Comparison of ENCODE assay signal across 14 cellular contexts in the genomic region with DNA sequence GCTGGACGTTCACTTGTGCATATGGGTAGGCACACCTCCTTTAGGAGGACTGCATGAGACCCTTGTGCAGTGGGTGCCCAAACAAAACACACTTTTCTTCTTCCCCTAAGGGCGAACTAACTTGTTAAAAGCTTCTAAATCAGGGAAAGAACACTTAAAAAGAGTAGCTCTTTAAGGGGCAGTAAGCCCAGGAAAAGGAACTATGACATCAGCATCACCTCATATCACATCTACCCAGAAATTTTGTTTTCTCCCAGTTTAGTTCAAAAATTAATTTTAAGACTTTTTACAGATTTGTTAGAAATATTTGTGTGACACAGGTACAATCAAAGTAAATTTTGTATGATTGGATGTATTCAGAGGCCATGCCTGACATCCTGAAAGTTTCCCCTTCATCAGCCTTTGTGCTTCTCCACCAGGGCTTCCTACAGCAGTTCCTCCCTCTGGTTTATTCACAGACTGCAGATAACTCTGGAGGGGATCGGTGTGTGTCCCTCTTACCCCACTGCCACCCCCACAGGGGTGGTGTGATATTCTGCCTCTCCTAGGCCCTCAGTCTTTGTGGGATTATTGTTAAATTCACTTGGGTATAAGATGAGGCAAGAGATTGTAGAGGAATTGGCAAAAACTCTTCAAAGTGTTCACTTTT. TPM values are rescaled to one million over a fixed set of nuclear protein-coding genes. Genes with fewer than 3 reads are reported as not detected.
A peak's percentile ranks its signal among the peaks of the same experiment; 100 is the strongest.
DNase-seq lines count a peak whose midpoint lies in the region; ATAC-seq and TF ChIP-seq lines count a peak whose summit lies in the region.
"Had no signal": no experiment of that assay in that cellular context is flagged by ENCODE, and none has a peak within 500 bp of the region (broad histone marks: within the 10 kb centered on the region; RNA-seq: fewer than 3 reads in every experiment).

No MANE protein-coding gene starts in this region.

- peaks cover 70 to 74% of the 10 kb centered on the region in 2 donors for H3K36me3 Mint-ChIP-seq in CD14-positive monocyte
- H3K36me3 Mint-ChIP-seq in activated T-helper 1 cell treated with anti-CD3 and anti-CD28 coated beads, Interleukin-12 subunit alpha, Interleukin-12 subunit beta, Interleukin-2, Interleukin-4 antibody, amounts not matched to agents 30 ng/mL and 10 ng/mL and 1 ng/mL, durations not matched to agents 14 hours and 24 hours and 36 hours (ENCODE audit: low read depth), result peaks cover 86% of the 10 kb centered on the region

- DNase-seq in CD14-positive monocyte (ENCODE audit: low spot score) (no peak), KBM-7 (peak; percentile 18), midbrain (lab: John Stamatoyannopoulos, UW) (no peak), NCI-H526 (lab: John Stamatoyannopoulos, UW) (no peak), NCI-H2107 treated with DMSO at 0.1 percent for 48 hours (lab: John Stamatoyannopoulos, UW; ENCODE audit: unreplicated experiment) (no peak)
- DNase-seq in activated T-helper 1 cell treated with anti-CD3 and anti-CD28 coated beads, Interleukin-12 subunit alpha, Interleukin-12 subunit beta, Interleukin-2, Interleukin-4 antibody, amounts not matched to agents 30 ng/mL and 10 ng/mL and 1 ng/mL, durations not matched to agents 14 hours and 24 hours and 36 hours (ENCODE audit: low spot score), result no peak
- DNase-seq: EL, H7, KG1, MG63, NCI-H187 treated with DMSO at 0.1 percent for 48 hours, NCI-H82 had no signal

- peaks cover 4% of the 10 kb centered on the region for H3K4me1 ChIP-seq in parathyroid adenoma

- ATAC-seq in activated CD4-positive, CD25-positive, alpha-beta regulatory T cell treated with anti-CD3 and anti-CD28 coated beads, Interleukin-2, amount 50 U/mL, for 24 hours, result no peak

- H3K27me3 Mint-ChIP-seq in CD14-positive monocyte (ENCODE audit: low read depth in 3 of 3), result peaks cover 0 to 3% (median 0%) of the 10 kb centered on the region in 3 donors
- no peaks in the 10 kb centered on the region for H3K27me3 Mint-ChIP-seq in activated T-helper 1 cell treated with anti-CD3 and anti-CD28 coated beads, Interleukin-12 subunit alpha, Interleukin-12 subunit beta, Interleukin-2, Interleukin-4 antibody, amounts not matched to agents 30 ng/mL and 10 ng/mL and 1 ng/mL, durations not matched to agents 14 hours and 24 hours and 36 hours (ENCODE audit: insufficient read depth)

- peaks cover 18% of the 10 kb centered on the region for H3K4me1 Mint-ChIP-seq in CD14-positive monocyte
- peaks cover 66% of the 10 kb centered on the region for H3K4me1 Mint-ChIP-seq in activated T-helper 1 cell treated with anti-CD3 and anti-CD28 coated beads, Interleukin-12 subunit alpha, Interleukin-12 subunit beta, Interleukin-2, Interleukin-4 antibody, amounts not matched to agents 30 ng/mL and 10 ng/mL and 1 ng/mL, durations not matched to agents 14 hours and 24 hours and 36 hours (ENCODE audit: low read depth)

- H3K9me3 ChIP-seq in parathyroid adenoma (ENCODE audit: control insufficient read depth, low read length), result no peaks in the 10 kb centered on the region
- H3K9me3 ChIP-seq: MG63 had no signal

- H3K9ac ChIP-seq in parathyroid adenoma, result no peak overlapping the region

- no peaks in the 10 kb centered on the region for H3K36me3 ChIP-seq in parathyroid adenoma (ENCODE audit: control insufficient read depth, insufficient read depth, low read length)
- H3K36me3 ChIP-seq: MG63 had no signal

- H3K9me3 Mint-ChIP-seq in CD14-positive monocyte, result peaks cover 0 to 2% (median 0%) of the 10 kb centered on the region in 7 donors
- no peaks in the 10 kb centered on the region for H3K9me3 Mint-ChIP-seq in activated T-helper 1 cell treated with anti-CD3 and anti-CD28 coated beads, Interleukin-12 subunit alpha, Interleukin-12 subunit beta, Interleukin-2, Interleukin-4 antibody, amounts not matched to agents 30 ng/mL and 10 ng/mL and 1 ng/mL, durations not matched to agents 14 hours and 24 hours and 36 hours

- peaks cover 25% of the 10 kb centered on the region for H3K79me2 ChIP-seq in parathyroid adenoma

- H2AFZ ChIP-seq in parathyroid adenoma, result no peak overlapping the region

- no peak overlapping the region for H3K4me2 ChIP-seq in parathyroid adenoma (ENCODE audit: low read length)

- H3K27me3 ChIP-seq in parathyroid adenoma (ENCODE audit: control insufficient read depth, insufficient read depth, low read length), result no peaks in the 10 kb centered on the region
- H3K27me3 ChIP-seq: MG63 had no signal

- in situ Hi-C loops in KBM-7 (cut with MboI; ENCODE audit: low pct_unique_long_range_greater_than_20kb, low sequenced_read_pairs), result no loop called here

- peak overlapping the region in 5 of 7 donors; percentile 2 to 78 (median 40) for H3K27ac Mint-ChIP-seq in CD14-positive monocyte
- peak overlapping the region; percentile 34 for H3K27ac Mint-ChIP-seq in activated T-helper 1 cell treated with anti-CD3 and anti-CD28 coated beads, Interleukin-12 subunit alpha, Interleukin-12 subunit beta, Interleukin-2, Interleukin-4 antibody, amounts not matched to agents 30 ng/mL and 10 ng/mL and 1 ng/mL, durations not matched to agents 14 hours and 24 hours and 36 hours

- no peak overlapping the region for H3K4me3 Mint-ChIP-seq in CD14-positive monocyte
- H3K4me3 Mint-ChIP-seq in activated T-helper 1 cell treated with anti-CD3 and anti-CD28 coated beads, Interleukin-12 subunit alpha, Interleukin-12 subunit beta, Interleukin-2, Interleukin-4 antibody, amounts not matched to agents 30 ng/mL and 10 ng/mL and 1 ng/mL, durations not matched to agents 14 hours and 24 hours and 36 hours, result no peak overlapping the region

- no peak overlapping the region for H3K4me3 ChIP-seq in parathyroid adenoma (ENCODE audit: low read depth, low read length)
- H3K4me3 ChIP-seq: MG63 had no signal

- intact Hi-C loops in CD14-positive monocyte (cut with micrococcal nuclease), result no loop called here
- intact Hi-C loops in activated T-helper 1 cell treated with anti-CD3 and anti-CD28 coated beads, Interleukin-12 subunit alpha, Interleukin-12 subunit beta, Interleukin-2, Interleukin-4 antibody, amounts not matched to agents 30 ng/mL and 10 ng/mL and 1 ng/mL, durations not matched to agents 14 hours and 24 hours and 36 hours (cut with micrococcal nuclease), result no loop called here

- H3K27ac ChIP-seq in parathyroid adenoma, result peak overlapping the region; percentile 31

- TF ChIP-seq CTCF in CD14-positive monocyte (IDR thresholded peaks at IDR 0.05), result no peak
- no peak for TF ChIP-seq CTCF in parathyroid adenoma (IDR thresholded peaks at IDR 0.05)

RNA-seq across cellular contexts. Expression of gene BCL2L11, which starts 27.6 kb away (rescaled TPM):
- polyA plus RNA-seq in CD14-positive monocyte, result 10 to 100 TPM in 1 of 2 donors, 1 to 10 TPM in 1; 8.8 to 20.4 TPM
- 335 and 347 TPM in 2 replicates for total RNA-seq in activated T-helper 1 cell treated with anti-CD3 and anti-CD28 coated beads, Interleukin-12 subunit alpha, Interleukin-12 subunit beta, Interleukin-2, Interleukin-4 antibody, amounts not matched to agents 30 ng/mL and 10 ng/mL and 1 ng/mL, durations not matched to agents 14 hours and 24 hours and 36 hours
